In the genomic region with DNA sequence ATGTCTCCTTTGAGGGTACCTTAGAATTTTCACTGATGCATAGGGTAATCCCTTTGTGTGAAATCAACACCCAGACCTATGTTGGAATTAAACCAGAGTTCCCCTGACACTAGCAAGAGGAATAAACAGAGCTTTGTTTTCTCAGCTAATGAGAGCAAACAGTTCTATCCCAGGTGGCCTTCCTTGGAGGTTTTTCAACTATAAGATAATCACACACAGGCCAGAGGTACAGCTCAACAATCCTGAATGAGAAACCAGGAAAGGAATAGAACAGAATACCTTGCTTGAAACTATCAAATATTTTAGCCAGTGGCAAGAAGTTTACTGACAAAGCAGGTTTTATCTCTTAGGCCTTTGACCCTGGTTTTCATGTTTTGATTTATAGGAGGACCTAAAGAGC, we compare ENCODE assay signal across 15 cellular contexts.
DNase-seq lines count a peak whose midpoint lies in the region; ATAC-seq and TF ChIP-seq lines count a peak whose summit lies in the region.
"Had no signal": no experiment of that assay in that cellular context is flagged by ENCODE, and none has a peak within 500 bp of the region (broad histone marks: within the 10 kb centered on the region; RNA-seq: fewer than 3 reads in every experiment).

No MANE protein-coding gene starts in this region.

- ATAC-seq in left colon = peak; percentile 18
- ATAC-seq in heart right ventricle = no peak
- no peak for ATAC-seq in HG03280 (IDR thresholded peaks at IDR 0.05; ENCODE audit: unreplicated experiment)
- ATAC-seq: GM23338, HCT116, HepG2 had no signal

- H3K36me3 ChIP-seq in heart right ventricle = no peaks in the 10 kb centered on the region

- no peak for TF ChIP-seq CTCF in heart right ventricle (IDR thresholded peaks at IDR 0.05)

- intact Hi-C loops in left colon (cut with DNase I, micrococcal nuclease) = no loop called here
- intact Hi-C loops in heart right ventricle (cut with DNase I) = loop anchor here in 1 of 10 donors (10.0 kb wide), 1 partner anchor 202 kb away; no protein-coding TSS in a partner anchor

- no peak overlapping the region for H3K27ac ChIP-seq in heart right ventricle

- H3K9me3 ChIP-seq in heart right ventricle = peaks cover 0 to 11% (median 0%) of the 10 kb centered on the region in 11 donors

- no peak overlapping the region for H3K4me3 ChIP-seq in heart right ventricle
- H3K4me3 ChIP-seq: GM23338 had no signal

- DNase-seq in COLO668 (lab: John Stamatoyannopoulos, UW; ENCODE audit: unreplicated experiment) (peak; percentile 2), DMS53 (lab: John Stamatoyannopoulos, UW) (peak; percentile 59), NCI-H748 (lab: John Stamatoyannopoulos, UW; ENCODE audit: unreplicated experiment) (peak; percentile 72), left colon (no peak), heart right ventricle (no peak), Ammon's horn (ENCODE audit: low spot score) (no peak)
- DNase-seq: KBM-7, MV-4-11, NCI-H146, NCI-H446 treated with DMSO at 0.1 percent for 48 hours, T1000 had no signal

- H3K4me1 ChIP-seq in heart right ventricle = no peaks in the 10 kb centered on the region

- peaks cover 0 to 25% (median 0%) of the 10 kb centered on the region in 7 donors for H3K27me3 ChIP-seq in heart right ventricle

Comparison
In these comparisons a context has a peak if more than half of its experiments do, and no peak if none do; other contexts are left out.
1. DNase-seq: peak in COLO668 (single experiment), DMS53 (single experiment) and NCI-H748 (single experiment); none in left colon (0 of 2), heart right ventricle (0 of 2) and Ammon's horn (single experiment).